Comparison of ENCODE assay signal across 8 cellular contexts in the genomic region with DNA sequence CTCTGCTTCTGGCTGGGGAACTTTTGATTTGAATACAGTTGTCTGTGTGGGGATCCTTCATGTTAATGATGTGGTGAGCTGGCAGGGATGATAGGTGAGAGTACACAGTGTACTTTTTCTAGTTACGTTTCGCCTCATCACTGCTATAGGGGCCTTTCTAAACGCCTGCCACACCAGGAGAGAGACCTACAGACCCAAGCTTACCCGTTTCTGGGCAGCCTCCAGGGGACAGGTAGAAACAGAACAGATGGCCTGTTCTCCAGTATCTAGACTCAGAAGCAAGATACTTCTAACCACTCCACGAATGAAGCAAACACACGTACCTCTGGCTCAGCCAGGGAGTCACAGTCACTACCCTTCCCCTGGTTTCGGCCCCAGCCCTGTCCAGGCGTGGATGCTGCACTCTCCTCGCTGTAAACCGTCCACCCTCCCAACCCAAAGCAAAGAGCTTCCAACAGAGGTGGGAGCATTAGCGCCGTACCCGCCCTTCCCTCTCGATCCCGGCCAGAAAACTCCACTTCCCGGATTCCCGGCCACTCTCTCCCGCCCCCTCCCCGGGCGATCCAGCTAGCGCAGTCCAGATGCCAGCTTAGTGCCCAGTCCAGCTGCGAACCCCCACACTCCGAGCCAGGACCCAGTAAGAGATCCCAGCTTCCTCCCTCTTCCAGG. TPM values are rescaled to one million over a fixed set of nuclear protein-coding genes. Genes with fewer than 3 reads are reported as not detected.
DNase-seq lines count a peak whose midpoint lies in the region; ATAC-seq and TF ChIP-seq lines count a peak whose summit lies in the region.

No MANE protein-coding gene starts in this region.

- no peaks in the 10 kb centered on the region for H3K36me3 ChIP-seq in ES-I3 (ENCODE audit: insufficient read depth, low read length)
- no peaks in the 10 kb centered on the region for H3K36me3 ChIP-seq in esophagus squamous epithelium
- no peaks in the 10 kb centered on the region for H3K36me3 ChIP-seq in urinary bladder (ENCODE audit: insufficient read depth)

- intact Hi-C loops in activated CD4-positive, alpha-beta memory T cell treated with anti-CD3 and anti-CD28 coated beads for 36 hours (cut with micrococcal nuclease) = loop anchor here (1.0 to 10.0 kb wide), 9 partner anchors 18 to 2000 kb away; a partner anchor contains a TSS
- intact Hi-C loops in esophagus squamous epithelium (cut with DNase I) = no loop called here

- H3K36me3 Mint-ChIP-seq in activated CD4-positive, alpha-beta memory T cell treated with anti-CD3 and anti-CD28 coated beads for 36 hours = peaks cover 34% of the 10 kb centered on the region
- H3K36me3 Mint-ChIP-seq in nephron (ENCODE audit: low read depth) = peaks cover under 1% of the 10 kb centered on the region

- H3K4me3 ChIP-seq in esophagus squamous epithelium = peak overlapping the region; percentile 87 to 96 (median 91)
- H3K4me3 ChIP-seq in urinary bladder (ENCODE audit: low read depth, low read length) = peak overlapping the region; percentile 90

- TF ChIP-seq CTCF in GM20000 (IDR thresholded peaks at IDR 0.05; ENCODE audit: extremely low read depth, missing control alignments) (no peak), esophagus squamous epithelium (IDR thresholded peaks at IDR 0.05) (no peak), nephron (IDR thresholded peaks at IDR 0.05; ENCODE audit: unreplicated experiment in 3 of 3) (no peak)

- POLR2A ChIA-PET in activated CD4-positive, alpha-beta memory T cell treated with anti-CD3 and anti-CD28 coated beads for 36 hours (lab: Charles Lee) = interaction anchor here (0.8 to 4.6 kb wide), 16 partner anchors 10 to 873 kb away, joined by 3 to 47 read pairs (median 4); a partner anchor contains a TSS

- TF ChIP-seq POLR2A in esophagus squamous epithelium (IDR thresholded peaks at IDR 0.05) = peak in 2 of 4 donors; percentile 32 to 66

- peak; percentile 80 for DNase-seq in GM20000 (ENCODE audit: low spot score)
- peak; percentile 80 for DNase-seq in activated CD4-positive, alpha-beta memory T cell treated with anti-CD3 and anti-CD28 coated beads for 36 hours
- no peak for DNase-seq in esophagus squamous epithelium (lab: John Stamatoyannopoulos, UW)
- DNase-seq in activated gamma-delta T cell treated with Interleukin-2 at 50 U/mL for 16 hours = no peak

- H3K9me3 Mint-ChIP-seq in activated CD4-positive, alpha-beta memory T cell treated with anti-CD3 and anti-CD28 coated beads for 36 hours = no peaks in the 10 kb centered on the region
- H3K9me3 Mint-ChIP-seq in nephron = no peaks in the 10 kb centered on the region

- peak overlapping the region; percentile 96 for H3K27ac Mint-ChIP-seq in activated CD4-positive, alpha-beta memory T cell treated with anti-CD3 and anti-CD28 coated beads for 36 hours
- H3K27ac Mint-ChIP-seq in nephron = peak overlapping the region; percentile 87 to 97 (median 96)

- peaks cover 68% of the 10 kb centered on the region for H3K4me1 Mint-ChIP-seq in activated CD4-positive, alpha-beta memory T cell treated with anti-CD3 and anti-CD28 coated beads for 36 hours (ENCODE audit: low read depth)
- peaks cover 64% of the 10 kb centered on the region for H3K4me1 Mint-ChIP-seq in nephron

- peak overlapping the region; percentile 94 to 98 (median 96) for H3K27ac ChIP-seq in esophagus squamous epithelium
- peak overlapping the region; percentile 58 for H3K27ac ChIP-seq in urinary bladder (ENCODE audit: low read depth)

- H3K27me3 Mint-ChIP-seq in activated CD4-positive, alpha-beta memory T cell treated with anti-CD3 and anti-CD28 coated beads for 36 hours = no peaks in the 10 kb centered on the region
- no peaks in the 10 kb centered on the region for H3K27me3 Mint-ChIP-seq in nephron (ENCODE audit: low read depth)

- no peaks in the 10 kb centered on the region for H3K9me3 ChIP-seq in ES-I3 (ENCODE audit: control insufficient read depth, insufficient read depth, low read length)
- H3K9me3 ChIP-seq in esophagus squamous epithelium = no peaks in the 10 kb centered on the region

- no peaks in the 10 kb centered on the region for H3K27me3 ChIP-seq in esophagus squamous epithelium

- ATAC-seq in HG03558 (IDR thresholded peaks at IDR 0.05; ENCODE audit: extremely low read depth, unreplicated experiment) = peak; percentile 37

- 0 to 5% methylated on average over 12 to 13 of the region's 23 CpGs for WGBS in esophagus squamous epithelium, 2 donors
- WGBS in urinary bladder = 2% methylated on average over 23 of the region's 23 CpGs

- H3K9ac ChIP-seq in ES-I3 (ENCODE audit: low read depth, low read length) = peak overlapping the region; percentile 78

- H3K4me1 ChIP-seq in ES-I3 (ENCODE audit: insufficient read depth, low read length) (peaks cover 8% of the 10 kb centered on the region), esophagus squamous epithelium (peaks cover 33 to 84% (median 52%) of the 10 kb centered on the region in 3 donors), urinary bladder (ENCODE audit: insufficient read depth) (peaks cover 4% of the 10 kb centered on the region)

- CTCF ChIA-PET in activated CD4-positive, alpha-beta memory T cell treated with anti-CD3 and anti-CD28 coated beads for 36 hours (lab: Charles Lee) = interaction anchor here (0.8 to 5.5 kb wide), 10 partner anchors 17 to 279 kb away, joined by 3 to 69 read pairs (median 5); no protein-coding TSS in a partner anchor

- H3K4me3 Mint-ChIP-seq in activated CD4-positive, alpha-beta memory T cell treated with anti-CD3 and anti-CD28 coated beads for 36 hours = peak overlapping the region; percentile 91
- peak overlapping the region; percentile 97 to 99 (median 98) for H3K4me3 Mint-ChIP-seq in nephron

RNA-seq across cellular contexts. Expression of a gene that starts 1.2 kb away (rescaled TPM):
- 10 to 100 TPM; 49.1 to 51.5 TPM for total RNA-seq in activated CD4-positive, alpha-beta memory T cell treated with anti-CD3 and anti-CD28 coated beads for 36 hours
- 10 to 100 TPM; 52.5 to 65.8 (median 57.7) TPM for total RNA-seq in esophagus squamous epithelium
- 58.2 TPM for total RNA-seq in urinary bladder
- 22.8 TPM for polyA plus RNA-seq in urinary bladder

Comparison
In these comparisons a context has a peak if more than half of its experiments do, and no peak if none do; other contexts are left out.
1. DNase-seq: peak in GM20000 (single experiment) and activated CD4-positive, alpha-beta memory T cell treated with anti-CD3 and anti-CD28 coated beads for 36 hours (single experiment); none in esophagus squamous epithelium (single experiment) and activated gamma-delta T cell treated with Interleukin-2 at 50 U/mL for 16 hours (single experiment).